15 cellular contexts compared by ENCODE assay signal in the genomic region with DNA sequence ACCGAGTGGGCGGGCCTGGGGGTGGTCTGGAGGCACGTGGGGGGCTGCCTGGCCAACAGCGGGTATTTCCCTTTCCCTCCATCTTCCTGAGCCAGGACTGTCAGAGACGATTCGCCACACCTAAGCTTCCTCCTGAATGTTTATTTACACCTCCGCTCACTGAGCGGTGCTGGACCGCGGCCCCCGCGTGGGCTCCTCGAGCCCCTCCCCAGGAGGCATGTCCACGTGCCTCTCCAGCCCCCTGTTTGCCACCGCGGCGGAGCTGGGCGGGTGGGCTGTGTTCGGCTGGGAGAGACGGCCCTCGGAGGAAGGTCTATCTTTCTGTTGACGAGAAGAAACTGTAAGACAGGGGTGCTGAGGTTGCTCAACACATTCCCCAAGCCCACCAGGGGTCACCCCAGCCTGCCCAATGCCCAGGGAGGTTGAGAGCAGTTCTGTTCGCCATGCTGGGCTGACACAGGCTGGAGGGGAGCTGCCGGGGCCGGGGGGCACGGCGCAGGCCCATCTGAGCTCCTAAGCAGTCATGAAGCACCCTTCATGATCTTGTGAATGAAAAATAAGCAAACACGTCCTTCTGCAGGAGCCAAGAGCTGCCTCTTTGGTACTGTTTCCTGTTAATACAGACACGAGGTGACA. TPM values are rescaled to one million over a fixed set of nuclear protein-coding genes. Genes with fewer than 3 reads are reported as not detected.
DNase-seq lines count a peak whose midpoint lies in the region; ATAC-seq and TF ChIP-seq lines count a peak whose summit lies in the region.
"Had no signal": no experiment of that assay in that cellular context is flagged by ENCODE, and none has a peak within 500 bp of the region (broad histone marks: within the 10 kb centered on the region; RNA-seq: fewer than 3 reads in every experiment).

No MANE protein-coding gene starts in this region.

- peaks cover 18 to 67% (median 37%) of the 10 kb centered on the region in 4 donors for H3K4me1 Mint-ChIP-seq in CD4-positive, alpha-beta memory T cell
- peaks cover 49% of the 10 kb centered on the region for H3K4me1 Mint-ChIP-seq in activated naive CD8-positive, alpha-beta T cell treated with anti-CD3 and anti-CD28 coated beads, Interleukin-2, amount 10 ng/mL, durations not matched to agents 7 days and 5 days
- H3K4me1 Mint-ChIP-seq in natural killer cell treated with Interleukin-12 subunit alpha and Interleukin-12 subunit beta and Interleukin-15 and Interleukin-18, amount 100 ng/mL, for 72 hours (ENCODE audit: low read depth in 2 of 2), result peaks cover 27 to 48% of the 10 kb centered on the region in 2 donors

- H3K23ac ChIP-seq in IMR-90 (ENCODE audit: low read depth, low read length), result no peak overlapping the region

- peaks cover 6% of the 10 kb centered on the region for H3K9me1 ChIP-seq in IMR-90 (ENCODE audit: insufficient read depth, low read length)

- H2AFZ ChIP-seq in IMR-90 (replicated peaks; ENCODE audit: low read length, poor library complexity), result peak overlapping the region; percentile 35

- TF ChIP-seq POLR2A in IMR-90 (IDR thresholded peaks at IDR 0.05; ENCODE audit: low read depth, low read length), result no peak

- no peaks in the 10 kb centered on the region for H3K9me3 ChIP-seq in CD4-positive, alpha-beta memory T cell (ENCODE audit: control insufficient read depth in 1 of 2, low read length in 2 of 2)
- no peaks in the 10 kb centered on the region for H3K9me3 ChIP-seq in IMR-90 (ENCODE audit: control insufficient read depth, insufficient read depth, low read length)
- H3K9me3 ChIP-seq: ascending aorta, prostate gland had no signal

- intact Hi-C loops in CD4-positive, alpha-beta memory T cell (cut with micrococcal nuclease), result no loop called here
- intact Hi-C loops in IMR-90 (cut with micrococcal nuclease), result no loop called here

- H4K5ac ChIP-seq in IMR-90 (ENCODE audit: low read depth, low read length), result no peak overlapping the region

- no peak overlapping the region for H3K4me2 ChIP-seq in IMR-90 (ENCODE audit: low read depth, low read length)

- H4K20me1 ChIP-seq in IMR-90 (ENCODE audit: insufficient read depth, low read length), result no peaks in the 10 kb centered on the region; the same call in 1 of the 2 replicates

- CTCF ChIA-PET in CD4-positive, alpha-beta memory T cell (lab: Charles Lee; ENCODE audit: partially characterized antibody), result interaction anchor here (0.9 to 6.1 kb wide), 6 partner anchors 84 to 152 kb away, joined by 4 to 53 read pairs (median 7); no protein-coding TSS in a partner anchor
- CTCF ChIA-PET in IMR-90 (lab: Yijun Ruan, JAX), result interaction anchor here (1.3 to 1.4 kb wide), 2 partner anchors 9 to 153 kb away, joined by 3 to 5 read pairs; partner anchors contain the start of gene UBALD2

- no peak overlapping the region for H2BK120ac ChIP-seq in IMR-90 (ENCODE audit: low read depth, low read length)

- no peaks in the 10 kb centered on the region for H3K27me3 Mint-ChIP-seq in CD4-positive, alpha-beta memory T cell
- no peaks in the 10 kb centered on the region for H3K27me3 Mint-ChIP-seq in activated naive CD8-positive, alpha-beta T cell treated with anti-CD3 and anti-CD28 coated beads, Interleukin-2, amount 10 ng/mL, durations not matched to agents 7 days and 5 days
- H3K27me3 Mint-ChIP-seq in natural killer cell treated with Interleukin-12 subunit alpha and Interleukin-12 subunit beta and Interleukin-15 and Interleukin-18, amount 100 ng/mL, for 72 hours, result no peaks in the 10 kb centered on the region

- peaks cover 58% of the 10 kb centered on the region for H3K4me1 ChIP-seq in CD4-positive, alpha-beta memory T cell (ENCODE audit: insufficient read depth, low read length)
- peaks cover 7% of the 10 kb centered on the region for H3K4me1 ChIP-seq in IMR-90 (ENCODE audit: control insufficient read depth, insufficient read depth, low read length)

- dilution Hi-C loops in IMR-90 (cut with HindIII; ENCODE audit: low sequenced_read_pairs, unreplicated experiment), result no loop called here

- ATAC-seq in IMR-90 (ENCODE audit: low read depth) (no peak), GM19452 (IDR thresholded peaks at IDR 0.05; ENCODE audit: unreplicated experiment) (no peak), HG02852 (IDR thresholded peaks at IDR 0.05; ENCODE audit: unreplicated experiment) (no peak)
- ATAC-seq in activated naive CD8-positive, alpha-beta T cell treated with anti-CD3 and anti-CD28 coated beads, Interleukin-2, amount 10 ng/mL, durations not matched to agents 7 days and 5 days (ENCODE audit: low read depth), result no peak
- ATAC-seq in natural killer cell treated with Interleukin-12 subunit alpha and Interleukin-12 subunit beta and Interleukin-15 and Interleukin-18, amount 100 ng/mL, for 72 hours, result no peak

- no peak overlapping the region for H4K8ac ChIP-seq in IMR-90 (ENCODE audit: low read depth in 2 of 2, low read length in 2 of 2)

- H3K27ac ChIP-seq in CD4-positive, alpha-beta memory T cell (ENCODE audit: low read depth, low read length), result peak overlapping the region; percentile 4
- no peak overlapping the region for H3K27ac ChIP-seq in IMR-90 (ENCODE audit: insufficient read depth, low read length)
- H3K27ac ChIP-seq: ascending aorta, SJSA1 had no signal

- no peak overlapping the region for H3K14ac ChIP-seq in IMR-90 (replicated peaks; ENCODE audit: low read depth, low read length)

- H3K9ac ChIP-seq in IMR-90 (ENCODE audit: low read depth, low read length), result no peak overlapping the region

- no peak overlapping the region for H3K18ac ChIP-seq in IMR-90 (ENCODE audit: low read depth, low read length)

- H2AK9ac ChIP-seq in IMR-90 (replicated peaks; ENCODE audit: low read depth, low read length, poor library complexity), result peak overlapping the region; percentile 58

- no peak overlapping the region for H3K4ac ChIP-seq in IMR-90 (ENCODE audit: low read depth, low read length)

- no peak for DNase-seq in CD4-positive, alpha-beta memory T cell
- DNase-seq in IMR-90 (no peak), H4 (ENCODE audit: low spot score) (no peak), SHP77 treated with DMSO at 0.1 percent for 48 hours (lab: John Stamatoyannopoulos, UW) (no peak)
- peak; percentile 54 for DNase-seq in activated naive CD8-positive, alpha-beta T cell treated with anti-CD3 and anti-CD28 coated beads, Interleukin-2, amount 10 ng/mL, durations not matched to agents 7 days and 5 days
- DNase-seq in natural killer cell treated with Interleukin-12 subunit alpha and Interleukin-12 subunit beta and Interleukin-15 and Interleukin-18, amount 100 ng/mL, for 72 hours (ENCODE audit: low spot score), result no peak
- DNase-seq: effector CD8-positive, alpha-beta T cell; NCI-H345; substantia nigra had no signal

- BruUV-seq in IMR-90 (replicated peaks; lab: Mats Ljungman, UMichigan), result no TSS peak

- H2BK5ac ChIP-seq in IMR-90 (ENCODE audit: low read depth, low read length, poor library complexity, severe bottlenecking), result no peak overlapping the region

- in situ Hi-C loops in IMR-90 (cut with MboI; ENCODE audit: low sequenced_read_pairs), result no loop called here

- H2BK20ac ChIP-seq in IMR-90 (ENCODE audit: low read depth, low read length), result no peak overlapping the region

- no peak overlapping the region for H3K56ac ChIP-seq in IMR-90 (ENCODE audit: extremely low read depth, insufficient read depth, low read length)

- H3K36me3 Mint-ChIP-seq in CD4-positive, alpha-beta memory T cell, result peaks cover 3 to 12% of the 10 kb centered on the region in 2 donors
- peaks cover 24% of the 10 kb centered on the region for H3K36me3 Mint-ChIP-seq in activated naive CD8-positive, alpha-beta T cell treated with anti-CD3 and anti-CD28 coated beads, Interleukin-2, amount 10 ng/mL, durations not matched to agents 7 days and 5 days
- H3K36me3 Mint-ChIP-seq in natural killer cell treated with Interleukin-12 subunit alpha and Interleukin-12 subunit beta and Interleukin-15 and Interleukin-18, amount 100 ng/mL, for 72 hours, result no peaks in the 10 kb centered on the region

- no peaks in the 10 kb centered on the region for H3K27me3 ChIP-seq in CD4-positive, alpha-beta memory T cell (ENCODE audit: insufficient read depth, low read length)
- no peaks in the 10 kb centered on the region for H3K27me3 ChIP-seq in IMR-90 (ENCODE audit: control insufficient read depth, insufficient read depth, low read length)
- H3K27me3 ChIP-seq: ascending aorta, SJSA1 had no signal

- TF ChIP-seq CTCF in IMR-90 (conservative IDR thresholded peaks at IDR 0.05; ENCODE audit: low read depth, low read length), result no peak

- H3K36me3 ChIP-seq in CD4-positive, alpha-beta memory T cell (ENCODE audit: insufficient read depth, low read length), result peaks cover 12% of the 10 kb centered on the region
- H3K36me3 ChIP-seq in IMR-90 (ENCODE audit: control insufficient read depth, insufficient read depth, low read length), result peaks cover 7% of the 10 kb centered on the region
- H3K36me3 ChIP-seq: prostate gland had no signal

- H3K9me3 Mint-ChIP-seq in CD4-positive, alpha-beta memory T cell, result peaks cover 0 to 1% (median 0%) of the 10 kb centered on the region in 8 donors
- H3K9me3 Mint-ChIP-seq in activated naive CD8-positive, alpha-beta T cell treated with anti-CD3 and anti-CD28 coated beads, Interleukin-2, amount 10 ng/mL, durations not matched to agents 7 days and 5 days, result no peaks in the 10 kb centered on the region
- no peaks in the 10 kb centered on the region for H3K9me3 Mint-ChIP-seq in natural killer cell treated with Interleukin-12 subunit alpha and Interleukin-12 subunit beta and Interleukin-15 and Interleukin-18, amount 100 ng/mL, for 72 hours

- peak overlapping the region in 2 of 8 donors; percentile 15 to 31 for H3K4me3 Mint-ChIP-seq in CD4-positive, alpha-beta memory T cell
- H3K4me3 Mint-ChIP-seq in activated naive CD8-positive, alpha-beta T cell treated with anti-CD3 and anti-CD28 coated beads, Interleukin-2, amount 10 ng/mL, durations not matched to agents 7 days and 5 days, result peak overlapping the region; percentile 87
- no peak overlapping the region for H3K4me3 Mint-ChIP-seq in natural killer cell treated with Interleukin-12 subunit alpha and Interleukin-12 subunit beta and Interleukin-15 and Interleukin-18, amount 100 ng/mL, for 72 hours

- no peak overlapping the region for H2BK15ac ChIP-seq in IMR-90 (ENCODE audit: low read depth, low read length)

- POLR2A ChIA-PET in CD4-positive, alpha-beta memory T cell (lab: Charles Lee; ENCODE audit: partially characterized antibody), result interaction anchor here (1.6 to 18.5 kb wide), 10 partner anchors 8 to 171 kb away, joined by 4 to 620 read pairs (median 60); partner anchors contain the start of genes EXOC7, FOXJ1, RNF157 and UBALD2
- POLR2A ChIA-PET in IMR-90 (lab: Charles Lee; ENCODE audit: unreplicated experiment), result no interaction called here
- POLR2A ChIA-PET in activated naive CD8-positive, alpha-beta T cell treated with anti-CD3 and anti-CD28 coated beads, Interleukin-2, amount 10 ng/mL, durations not matched to agents 7 days and 5 days (lab: Charles Lee), result interaction anchor here (0.6 to 26.9 kb wide), 14 partner anchors 14 to 461 kb away, joined by 3 to 1721 read pairs (median 4); partner anchors contain the start of genes EXOC7, FOXJ1, RNF157 and UBALD2

- TF ChIP-seq RAD21 in IMR-90 (IDR thresholded peaks at IDR 0.05; ENCODE audit: low read length), result no peak

- H4K91ac ChIP-seq in IMR-90 (ENCODE audit: insufficient read depth, low read depth, low read length), result no peak overlapping the region

- H2AK5ac ChIP-seq in IMR-90 (ENCODE audit: low read depth, low read length), result no peak overlapping the region

- WGBS in IMR-90 (ENCODE audit: extremely low coverage in 2 of 2, insufficient read length in 1 of 2), 2 experiments, result 50% methylated on average over 5 of the region's 29 CpGs; no CpG with 5 or more reads in 1 of the 2 experiments

- peak overlapping the region in 6 of 7 donors; percentile 22 to 91 (median 39) for H3K27ac Mint-ChIP-seq in CD4-positive, alpha-beta memory T cell
- peak overlapping the region; percentile 96 for H3K27ac Mint-ChIP-seq in activated naive CD8-positive, alpha-beta T cell treated with anti-CD3 and anti-CD28 coated beads, Interleukin-2, amount 10 ng/mL, durations not matched to agents 7 days and 5 days
- peak overlapping the region; percentile 78 to 85 for H3K27ac Mint-ChIP-seq in natural killer cell treated with Interleukin-12 subunit alpha and Interleukin-12 subunit beta and Interleukin-15 and Interleukin-18, amount 100 ng/mL, for 72 hours

- peaks cover 12 to 33% of the 10 kb centered on the region in 2 experiments; a peak in 3 of 4 replicates for H3K79me1 ChIP-seq in IMR-90 (ENCODE audit: low read depth in 1 of 2, low read length in 2 of 2)

- H3K4me3 ChIP-seq in CD4-positive, alpha-beta memory T cell (ENCODE audit: low read length in 2 of 2), result no peak overlapping the region
- no peak overlapping the region for H3K4me3 ChIP-seq in IMR-90 (ENCODE audit: insufficient read depth, low read depth, low read length)
- H3K4me3 ChIP-seq: ascending aorta, lung, prostate gland, SJSA1 had no signal

RNA-seq across cellular contexts. Expression of gene UBALD2, which starts 8.9 kb away (rescaled TPM):
- total RNA-seq in CD4-positive, alpha-beta memory T cell, result 100 to 1,000 TPM; 101 to 103 TPM
- polyA plus RNA-seq in CD4-positive, alpha-beta memory T cell, result 10 to 100 TPM in 1 of 2 donors, 1 to 10 TPM in 1; 6.2 to 11.1 TPM
- total RNA-seq in IMR-90 (2012; rRNA removed), result 0.90 and 1.4 TPM in 2 replicates
- 12.1 and 19.9 TPM in 2 replicates for polyA plus RNA-seq in IMR-90 (2012; rRNA removed)
- polyA plus RNA-seq in IMR-90 (2012; cell fraction: cytosol; rRNA removed), result 11.6 and 33.1 TPM in 2 replicates
- 14.2 and 21.7 TPM in 2 replicates for polyA plus RNA-seq in IMR-90 (2012; cell fraction: nucleus; rRNA removed; ENCODE audit: low replicate concordance)
- total RNA-seq in activated naive CD8-positive, alpha-beta T cell treated with anti-CD3 and anti-CD28 coated beads, Interleukin-2, amount 10 ng/mL, durations not matched to agents 7 days and 5 days, result 100 to 1,000 TPM; 344 to 375 TPM
- 100 to 1,000 TPM; 216 to 262 TPM for total RNA-seq in natural killer cell treated with Interleukin-12 subunit alpha and Interleukin-12 subunit beta and Interleukin-15 and Interleukin-18, amount 100 ng/mL, for 72 hours
- 3.9 and 7.7 TPM in 2 replicates for total RNA-seq in H4 (2014; rRNA removed; shearing (Covaris generic))

RNA-seq across cellular contexts. Expression of gene RNF157, which starts 33.7 kb away (rescaled TPM):
- total RNA-seq in CD4-positive, alpha-beta memory T cell, result 10 to 100 TPM; 19.5 to 22.5 TPM
- polyA plus RNA-seq in CD4-positive, alpha-beta memory T cell, result 10 to 100 TPM in 1 of 2 donors, 1 to 10 TPM in 1; 4.0 to 20.5 TPM
- total RNA-seq in IMR-90 (2012; rRNA removed), result 0.54 and 0.83 TPM in 2 replicates
- polyA plus RNA-seq in IMR-90 (2012; rRNA removed), result 1.1 and 1.3 TPM in 2 replicates
- 0.56 and 0.93 TPM in 2 replicates for polyA plus RNA-seq in IMR-90 (2012; cell fraction: cytosol; rRNA removed)
- 0.74 and 1.1 TPM in 2 replicates for polyA plus RNA-seq in IMR-90 (2012; cell fraction: nucleus; rRNA removed; ENCODE audit: low replicate concordance)
- 100 to 1,000 TPM; 103 to 110 TPM for total RNA-seq in activated naive CD8-positive, alpha-beta T cell treated with anti-CD3 and anti-CD28 coated beads, Interleukin-2, amount 10 ng/mL, durations not matched to agents 7 days and 5 days
- total RNA-seq in natural killer cell treated with Interleukin-12 subunit alpha and Interleukin-12 subunit beta and Interleukin-15 and Interleukin-18, amount 100 ng/mL, for 72 hours, result 100 to 1,000 TPM in 1 of 2 donors, 10 to 100 TPM in 1; 46.6 to 124 TPM
- total RNA-seq in H4 (2014; rRNA removed; shearing (Covaris generic)), result 6.8 and 7.8 TPM in 2 replicates

RNA-seq across cellular contexts. Expression of gene QRICH2, which starts 34.0 kb away (rescaled TPM):
- total RNA-seq in CD4-positive, alpha-beta memory T cell, result 1 to 10 TPM; 5.3 to 5.5 TPM
- under 1 TPM; 0.21 to 0.52 TPM for polyA plus RNA-seq in CD4-positive, alpha-beta memory T cell
- 3.9 and 4.8 TPM in 2 replicates for total RNA-seq in IMR-90 (2012; rRNA removed)
- 4.3 and 4.7 TPM in 2 replicates for polyA plus RNA-seq in IMR-90 (2012; rRNA removed)
- 1.5 and 2.8 TPM in 2 replicates for polyA plus RNA-seq in IMR-90 (2012; cell fraction: cytosol; rRNA removed)
- 30.2 and 57.3 TPM in 2 replicates for polyA plus RNA-seq in IMR-90 (2012; cell fraction: nucleus; rRNA removed; ENCODE audit: low replicate concordance)
- 1 to 10 TPM; 3.7 to 4.7 TPM for total RNA-seq in activated naive CD8-positive, alpha-beta T cell treated with anti-CD3 and anti-CD28 coated beads, Interleukin-2, amount 10 ng/mL, durations not matched to agents 7 days and 5 days
- 1 to 10 TPM; 4.1 to 5.9 TPM for total RNA-seq in natural killer cell treated with Interleukin-12 subunit alpha and Interleukin-12 subunit beta and Interleukin-15 and Interleukin-18, amount 100 ng/mL, for 72 hours
- total RNA-seq in H4 (2014; rRNA removed; shearing (Covaris generic)), result 2.3 and 2.4 TPM in 2 replicates

Comparison
In these comparisons a context has a peak if more than half of its experiments do, and no peak if none do; other contexts are left out.
1. H3K27ac Mint-ChIP-seq: peak in every context shown above with its lines; median percentile 96 in activated naive CD8-positive, alpha-beta T cell treated with anti-CD3 and anti-CD28 coated beads, Interleukin-2, amount 10 ng/mL, durations not matched to agents 7 days and 5 days; 82 in natural killer cell treated with Interleukin-12 subunit alpha and Interleukin-12 subunit beta and Interleukin-15 and Interleukin-18, amount 100 ng/mL, for 72 hours; 39 in CD4-positive, alpha-beta memory T cell.
2. RNA of gene UBALD2, which starts 8.9 kb away (total RNA-seq): 344 to 375 TPM in activated naive CD8-positive, alpha-beta T cell treated with anti-CD3 and anti-CD28 coated beads, Interleukin-2, amount 10 ng/mL, durations not matched to agents 7 days and 5 days, 216 to 262 TPM in natural killer cell treated with Interleukin-12 subunit alpha and Interleukin-12 subunit beta and Interleukin-15 and Interleukin-18, amount 100 ng/mL, for 72 hours and 101 to 103 TPM in CD4-positive, alpha-beta memory T cell; 3.9 to 7.7 TPM in H4 and 0.90 to 1.4 TPM in IMR-90; every median in the first group is over 10 times any median in the second.